ENCODE assay signal across 1 cellular context in the genomic region with DNA sequence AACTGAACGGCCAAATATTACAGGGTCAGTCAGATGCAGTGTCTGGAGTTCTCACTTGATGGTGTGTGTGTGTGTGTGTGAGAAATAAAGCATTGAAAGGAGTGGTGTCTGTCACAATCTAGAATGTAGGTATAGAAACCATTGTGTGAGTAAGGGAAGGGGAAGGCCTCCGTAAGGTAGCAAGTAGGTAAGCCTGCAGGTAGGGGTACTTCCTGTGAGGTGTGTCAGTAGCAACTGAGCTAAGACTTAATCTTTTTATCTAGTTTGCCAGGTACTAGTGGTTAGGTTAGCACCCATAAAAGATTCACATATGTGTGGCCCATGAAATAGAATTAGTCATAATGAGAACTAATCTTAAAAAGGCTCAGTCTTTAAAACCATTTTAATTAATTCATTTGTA.
TF ChIP-seq lines count a peak whose summit lies in the region.

No MANE protein-coding gene starts in this region.

TF ChIP-seq in GM23338, 12 proteins besides CTCF, POLR2A, EP300 and RAD21 (continued from another document):
- TF ChIP-seq, protein P1, sequence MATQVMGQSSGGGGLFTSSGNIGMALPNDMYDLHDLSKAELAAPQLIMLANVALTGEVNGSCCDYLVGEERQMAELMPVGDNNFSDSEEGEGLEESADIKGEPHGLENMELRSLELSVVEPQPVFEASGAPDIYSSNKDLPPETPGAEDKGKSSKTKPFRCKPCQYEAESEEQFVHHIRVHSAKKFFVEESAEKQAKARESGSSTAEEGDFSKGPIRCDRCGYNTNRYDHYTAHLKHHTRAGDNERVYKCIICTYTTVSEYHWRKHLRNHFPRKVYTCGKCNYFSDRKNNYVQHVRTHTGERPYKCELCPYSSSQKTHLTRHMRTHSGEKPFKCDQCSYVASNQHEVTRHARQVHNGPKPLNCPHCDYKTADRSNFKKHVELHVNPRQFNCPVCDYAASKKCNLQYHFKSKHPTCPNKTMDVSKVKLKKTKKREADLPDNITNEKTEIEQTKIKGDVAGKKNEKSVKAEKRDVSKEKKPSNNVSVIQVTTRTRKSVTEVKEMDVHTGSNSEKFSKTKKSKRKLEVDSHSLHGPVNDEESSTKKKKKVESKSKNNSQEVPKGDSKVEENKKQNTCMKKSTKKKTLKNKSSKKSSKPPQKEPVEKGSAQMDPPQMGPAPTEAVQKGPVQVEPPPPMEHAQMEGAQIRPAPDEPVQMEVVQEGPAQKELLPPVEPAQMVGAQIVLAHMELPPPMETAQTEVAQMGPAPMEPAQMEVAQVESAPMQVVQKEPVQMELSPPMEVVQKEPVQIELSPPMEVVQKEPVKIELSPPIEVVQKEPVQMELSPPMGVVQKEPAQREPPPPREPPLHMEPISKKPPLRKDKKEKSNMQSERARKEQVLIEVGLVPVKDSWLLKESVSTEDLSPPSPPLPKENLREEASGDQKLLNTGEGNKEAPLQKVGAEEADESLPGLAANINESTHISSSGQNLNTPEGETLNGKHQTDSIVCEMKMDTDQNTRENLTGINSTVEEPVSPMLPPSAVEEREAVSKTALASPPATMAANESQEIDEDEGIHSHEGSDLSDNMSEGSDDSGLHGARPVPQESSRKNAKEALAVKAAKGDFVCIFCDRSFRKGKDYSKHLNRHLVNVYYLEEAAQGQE (IDR thresholded peaks at IDR 0.05; ENCODE audit: unreplicated experiment), result no peak
- TF ChIP-seq, protein P2, sequence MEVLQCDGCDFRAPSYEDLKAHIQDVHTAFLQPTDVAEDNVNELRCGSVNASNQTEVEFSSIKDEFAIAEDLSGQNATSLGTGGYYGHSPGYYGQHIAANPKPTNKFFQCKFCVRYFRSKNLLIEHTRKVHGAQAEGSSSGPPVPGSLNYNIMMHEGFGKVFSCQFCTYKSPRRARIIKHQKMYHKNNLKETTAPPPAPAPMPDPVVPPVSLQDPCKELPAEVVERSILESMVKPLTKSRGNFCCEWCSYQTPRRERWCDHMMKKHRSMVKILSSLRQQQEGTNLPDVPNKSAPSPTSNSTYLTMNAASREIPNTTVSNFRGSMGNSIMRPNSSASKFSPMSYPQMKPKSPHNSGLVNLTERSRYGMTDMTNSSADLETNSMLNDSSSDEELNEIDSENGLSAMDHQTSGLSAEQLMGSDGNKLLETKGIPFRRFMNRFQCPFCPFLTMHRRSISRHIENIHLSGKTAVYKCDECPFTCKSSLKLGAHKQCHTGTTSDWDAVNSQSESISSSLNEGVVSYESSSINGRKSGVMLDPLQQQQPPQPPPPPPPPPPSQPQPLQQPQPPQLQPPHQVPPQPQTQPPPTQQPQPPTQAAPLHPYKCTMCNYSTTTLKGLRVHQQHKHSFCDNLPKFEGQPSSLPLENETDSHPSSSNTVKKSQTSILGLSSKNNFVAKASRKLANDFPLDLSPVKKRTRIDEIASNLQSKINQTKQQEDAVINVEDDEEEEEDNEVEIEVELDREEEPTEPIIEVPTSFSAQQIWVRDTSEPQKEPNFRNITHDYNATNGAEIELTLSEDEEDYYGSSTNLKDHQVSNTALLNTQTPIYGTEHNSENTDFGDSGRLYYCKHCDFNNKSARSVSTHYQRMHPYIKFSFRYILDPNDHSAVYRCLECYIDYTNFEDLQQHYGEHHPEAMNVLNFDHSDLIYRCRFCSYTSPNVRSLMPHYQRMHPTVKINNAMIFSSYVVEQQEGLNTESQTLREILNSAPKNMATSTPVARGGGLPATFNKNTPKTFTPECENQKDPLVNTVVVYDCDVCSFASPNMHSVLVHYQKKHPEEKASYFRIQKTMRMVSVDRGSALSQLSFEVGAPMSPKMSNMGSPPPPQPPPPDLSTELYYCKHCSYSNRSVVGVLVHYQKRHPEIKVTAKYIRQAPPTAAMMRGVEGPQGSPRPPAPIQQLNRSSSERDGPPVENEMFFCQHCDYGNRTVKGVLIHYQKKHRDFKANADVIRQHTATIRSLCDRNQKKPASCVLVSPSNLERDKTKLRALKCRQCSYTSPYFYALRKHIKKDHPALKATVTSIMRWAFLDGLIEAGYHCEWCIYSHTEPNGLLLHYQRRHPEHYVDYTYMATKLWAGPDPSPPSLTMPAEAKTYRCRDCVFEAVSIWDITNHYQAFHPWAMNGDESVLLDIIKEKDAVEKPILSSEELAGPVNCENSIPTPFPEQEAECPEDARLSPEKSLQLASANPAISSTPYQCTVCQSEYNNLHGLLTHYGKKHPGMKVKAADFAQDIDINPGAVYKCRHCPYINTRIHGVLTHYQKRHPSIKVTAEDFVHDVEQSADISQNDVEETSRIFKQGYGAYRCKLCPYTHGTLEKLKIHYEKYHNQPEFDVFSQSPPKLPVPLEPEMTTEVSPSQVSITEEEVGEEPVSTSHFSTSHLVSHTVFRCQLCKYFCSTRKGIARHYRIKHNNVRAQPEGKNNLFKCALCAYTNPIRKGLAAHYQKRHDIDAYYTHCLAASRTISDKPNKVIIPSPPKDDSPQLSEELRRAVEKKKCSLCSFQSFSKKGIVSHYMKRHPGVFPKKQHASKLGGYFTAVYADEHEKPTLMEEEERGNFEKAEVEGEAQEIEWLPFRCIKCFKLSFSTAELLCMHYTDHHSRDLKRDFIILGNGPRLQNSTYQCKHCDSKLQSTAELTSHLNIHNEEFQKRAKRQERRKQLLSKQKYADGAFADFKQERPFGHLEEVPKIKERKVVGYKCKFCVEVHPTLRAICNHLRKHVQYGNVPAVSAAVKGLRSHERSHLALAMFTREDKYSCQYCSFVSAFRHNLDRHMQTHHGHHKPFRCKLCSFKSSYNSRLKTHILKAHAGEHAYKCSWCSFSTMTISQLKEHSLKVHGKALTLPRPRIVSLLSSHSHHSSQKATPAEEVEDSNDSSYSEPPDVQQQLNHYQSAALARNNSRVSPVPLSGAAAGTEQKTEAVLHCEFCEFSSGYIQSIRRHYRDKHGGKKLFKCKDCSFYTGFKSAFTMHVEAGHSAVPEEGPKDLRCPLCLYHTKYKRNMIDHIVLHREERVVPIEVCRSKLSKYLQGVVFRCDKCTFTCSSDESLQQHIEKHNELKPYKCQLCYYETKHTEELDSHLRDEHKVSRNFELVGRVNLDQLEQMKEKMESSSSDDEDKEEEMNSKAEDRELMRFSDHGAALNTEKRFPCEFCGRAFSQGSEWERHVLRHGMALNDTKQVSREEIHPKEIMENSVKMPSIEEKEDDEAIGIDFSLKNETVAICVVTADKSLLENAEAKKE (CRISPR knock-in tag; IDR thresholded peaks at IDR 0.05), result no peak
- TF ChIP-seq ZNF114 (CRISPR knock-in tag; IDR thresholded peaks at IDR 0.05), result no peak
- no peak for TF ChIP-seq STAT1 (IDR thresholded peaks at IDR 0.05; ENCODE audit: unreplicated experiment)
